ENCODE assay signal across 8 cellular contexts in genomic region chr4:118591339-118592046, GRCh38.
DNase-seq lines count a peak whose midpoint lies in the region; ATAC-seq, FAIRE-seq and TF ChIP-seq lines count a peak whose summit lies in the region.
"Not testable (repeated sequence)": the region's sequence is repeated elsewhere in the genome, so short reads cannot be mapped to it uniquely, and the experiment has no call there.

No MANE protein-coding gene starts in this region.

- H3K4me3 ChIP-seq in esophagus muscularis mucosa = peak overlapping the region; percentile 50 to 64 (median 60)
- H3K4me3 ChIP-seq in mucosa of stomach (ENCODE audit: low read length) = peak overlapping the region; percentile 60

- TF ChIP-seq CTCF in esophagus muscularis mucosa (IDR thresholded peaks at IDR 0.05) = peak in 2 of 3 experiments; percentile 11 to 31

- peak overlapping the region; percentile 95 for H3K27ac Mint-ChIP-seq in activated T-helper 1 cell treated with anti-CD3 and anti-CD28 coated beads, Interleukin-12 subunit alpha, Interleukin-12 subunit beta, Interleukin-2, Interleukin-4 antibody, amounts not matched to agents 30 ng/mL and 10 ng/mL and 1 ng/mL, durations not matched to agents 14 hours and 24 hours and 36 hours

- peaks cover 0 to 11% (median 3%) of the 10 kb centered on the region in 4 donors for H3K36me3 ChIP-seq in esophagus muscularis mucosa
- not testable (repeated sequence) for H3K36me3 ChIP-seq in mucosa of stomach (ENCODE audit: control insufficient read depth, insufficient read depth, low read length)

- WGBS in esophagus muscularis mucosa = 1% methylated on average over 23 of the region's 28 CpGs

- peaks cover 6 to 12% (median 8%) of the 10 kb centered on the region in 4 donors for H3K4me1 ChIP-seq in esophagus muscularis mucosa
- not testable (repeated sequence) for H3K4me1 ChIP-seq in mucosa of stomach (ENCODE audit: control insufficient read depth, insufficient read depth, low read length)

- intact Hi-C loops in activated T-helper 1 cell treated with anti-CD3 and anti-CD28 coated beads, Interleukin-12 subunit alpha, Interleukin-12 subunit beta, Interleukin-2, Interleukin-4 antibody, amounts not matched to agents 30 ng/mL and 10 ng/mL and 1 ng/mL, durations not matched to agents 14 hours and 24 hours and 36 hours (cut with micrococcal nuclease) = loop anchor here (1.0 kb wide), 1 partner anchor 313 kb away; no protein-coding TSS in a partner anchor
- intact Hi-C loops in esophagus muscularis mucosa (cut with DNase I) = not testable (repeated sequence)

- TF ChIP-seq EP300 in esophagus muscularis mucosa (IDR thresholded peaks at IDR 0.05) = not testable (repeated sequence)

- FAIRE-seq in RCC 7860 (lab: Jason Lieb, UNC) = peak; percentile 40

- peak; percentile 51 for TF ChIP-seq POLR2A in esophagus muscularis mucosa (IDR thresholded peaks at IDR 0.05; ENCODE audit: low read depth)

- not testable (repeated sequence) for H3K27me3 Mint-ChIP-seq in activated T-helper 1 cell treated with anti-CD3 and anti-CD28 coated beads, Interleukin-12 subunit alpha, Interleukin-12 subunit beta, Interleukin-2, Interleukin-4 antibody, amounts not matched to agents 30 ng/mL and 10 ng/mL and 1 ng/mL, durations not matched to agents 14 hours and 24 hours and 36 hours (ENCODE audit: insufficient read depth)

- ATAC-seq in GM21529 (IDR thresholded peaks at IDR 0.05; ENCODE audit: unreplicated experiment) = peak; percentile 96

- not testable (repeated sequence) for H3K27me3 ChIP-seq in esophagus muscularis mucosa; mucosa of stomach (ENCODE audit: control insufficient read depth, insufficient read depth, low read length)

- H3K36me3 Mint-ChIP-seq in activated T-helper 1 cell treated with anti-CD3 and anti-CD28 coated beads, Interleukin-12 subunit alpha, Interleukin-12 subunit beta, Interleukin-2, Interleukin-4 antibody, amounts not matched to agents 30 ng/mL and 10 ng/mL and 1 ng/mL, durations not matched to agents 14 hours and 24 hours and 36 hours (ENCODE audit: low read depth) = not testable (repeated sequence)

- H3K9me3 ChIP-seq in esophagus muscularis mucosa; mucosa of stomach (ENCODE audit: control insufficient read depth, low read length): not testable (repeated sequence)

- peak; percentile 61 for DNase-seq in DMS153 treated with DMSO at 0.1 percent for 48 hours (lab: John Stamatoyannopoulos, UW; ENCODE audit: unreplicated experiment)
- DNase-seq in HuH-7 (ENCODE audit: low spot score) = peak; percentile 31
- peak; percentile 77 for DNase-seq in RCC 7860 (ENCODE audit: low spot score)
- DNase-seq in activated T-helper 1 cell treated with anti-CD3 and anti-CD28 coated beads, Interleukin-12 subunit alpha, Interleukin-12 subunit beta, Interleukin-2, Interleukin-4 antibody, amounts not matched to agents 30 ng/mL and 10 ng/mL and 1 ng/mL, durations not matched to agents 14 hours and 24 hours and 36 hours (ENCODE audit: low spot score) = peak; percentile 96
- DNase-seq in esophagus muscularis mucosa (ENCODE audit: extremely low spot score) = peak; percentile 97
- peak; percentile 94 for DNase-seq in stimulated activated CD8-positive, alpha-beta memory T cell treated with anti-CD3 and anti-CD28 coated beads, Interleukin-4, amount 100 ng/mL, for 24 hours (ENCODE audit: low read depth)

- H3K4me1 Mint-ChIP-seq in activated T-helper 1 cell treated with anti-CD3 and anti-CD28 coated beads, Interleukin-12 subunit alpha, Interleukin-12 subunit beta, Interleukin-2, Interleukin-4 antibody, amounts not matched to agents 30 ng/mL and 10 ng/mL and 1 ng/mL, durations not matched to agents 14 hours and 24 hours and 36 hours (ENCODE audit: low read depth) = not testable (repeated sequence)

- H3K9me3 Mint-ChIP-seq in activated T-helper 1 cell treated with anti-CD3 and anti-CD28 coated beads, Interleukin-12 subunit alpha, Interleukin-12 subunit beta, Interleukin-2, Interleukin-4 antibody, amounts not matched to agents 30 ng/mL and 10 ng/mL and 1 ng/mL, durations not matched to agents 14 hours and 24 hours and 36 hours = not testable (repeated sequence)

- peak overlapping the region; percentile 82 for H3K9ac ChIP-seq in mucosa of stomach (ENCODE audit: low read length)

- peak overlapping the region; percentile 94 for H3K4me3 Mint-ChIP-seq in activated T-helper 1 cell treated with anti-CD3 and anti-CD28 coated beads, Interleukin-12 subunit alpha, Interleukin-12 subunit beta, Interleukin-2, Interleukin-4 antibody, amounts not matched to agents 30 ng/mL and 10 ng/mL and 1 ng/mL, durations not matched to agents 14 hours and 24 hours and 36 hours

- peak overlapping the region; percentile 79 to 89 (median 84) for H3K27ac ChIP-seq in esophagus muscularis mucosa (replicated peaks in 1 of 4)

Comparison
In these comparisons a context has a peak if more than half of its experiments do, and no peak if none do; other contexts are left out.
1. Peak in every context shown above with its lines: DNase-seq, ATAC-seq, H3K4me3 ChIP-seq and H3K27ac ChIP-seq.
2. DNase-seq: peak in every context shown above with its lines; median percentile 97 in esophagus muscularis mucosa; 96 in activated T-helper 1 cell treated with anti-CD3 and anti-CD28 coated beads, Interleukin-12 subunit alpha, Interleukin-12 subunit beta, Interleukin-2, Interleukin-4 antibody, amounts not matched to agents 30 ng/mL and 10 ng/mL and 1 ng/mL, durations not matched to agents 14 hours and 24 hours and 36 hours; 94 in stimulated activated CD8-positive, alpha-beta memory T cell treated with anti-CD3 and anti-CD28 coated beads, Interleukin-4, amount 100 ng/mL, for 24 hours; 77 in RCC 7860; 61 in DMS153 treated with DMSO at 0.1 percent for 48 hours; 31 in HuH-7.